Comparison of ENCODE assay signal across 8 cellular contexts in the genomic region with DNA sequence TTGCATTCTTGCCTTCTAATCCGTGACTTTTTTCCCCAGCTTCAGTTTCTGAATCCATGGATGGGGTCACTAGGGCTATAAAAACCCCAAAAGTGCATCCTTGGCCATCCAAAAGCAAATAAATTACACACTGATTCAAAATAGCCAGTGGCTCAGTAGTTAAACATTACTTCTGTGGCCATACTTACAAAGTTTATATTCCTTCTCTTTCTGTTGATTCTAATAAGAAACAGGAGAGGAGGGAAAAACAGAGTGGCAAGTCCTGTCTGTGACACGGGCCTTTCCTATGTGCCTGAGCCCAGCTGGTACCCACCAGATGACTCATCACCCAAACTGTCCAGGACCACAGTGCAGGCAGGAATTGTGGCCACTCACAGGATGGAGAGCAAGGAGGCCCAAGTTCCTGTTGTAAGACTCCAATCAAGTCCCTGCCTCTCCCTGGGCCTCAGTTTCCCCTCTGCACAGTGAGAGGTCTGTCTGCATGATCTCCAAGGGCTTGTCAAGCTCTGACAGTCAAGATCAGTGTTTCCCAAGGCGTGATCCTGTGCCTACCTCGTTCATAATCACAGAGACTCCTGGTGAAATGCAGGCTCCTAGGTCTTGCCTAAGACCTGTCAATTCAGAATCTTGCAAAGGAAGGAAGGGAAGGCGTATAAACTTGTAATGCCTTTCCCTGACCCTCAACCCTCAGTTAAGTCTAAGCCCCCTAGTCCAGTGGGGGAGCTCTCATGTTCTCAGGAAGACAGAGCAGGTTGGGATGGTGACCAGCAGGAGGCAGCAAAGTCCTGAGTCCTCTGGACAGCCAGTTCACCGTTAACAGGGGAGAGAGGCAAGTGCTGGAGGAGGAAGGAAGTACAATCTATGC. TPM values are rescaled to one million over a fixed set of nuclear protein-coding genes. Genes with fewer than 3 reads are reported as not detected.
DNase-seq lines count a peak whose midpoint lies in the region; ATAC-seq, FAIRE-seq and TF ChIP-seq lines count a peak whose summit lies in the region.

No MANE protein-coding gene starts in this region.

- peak in 10 of 14 donors; percentile 12 to 61 (median 37) for DNase-seq in C1 segment of cervical spinal cord (lab: John Stamatoyannopoulos, UW)
- peak; percentile 76 for DNase-seq in GM19239 (ENCODE audit: insufficient read length, low spot score)
- peak; percentile 78 for DNase-seq in RPMI8226
- peak; percentile 55 for DNase-seq in activated T-helper 2 cell treated with anti-CD3 and anti-CD28 coated beads, Interferon-gamma antibody, Interleukin-2, Interleukin-4, amounts not matched to agents 10 μg/mL and 5 μg/mL and 100 μg/mL, durations not matched to agents 14 hours and 24 hours and 36 hours (ENCODE audit: low spot score)
- peak in 1 of 2 donors; percentile 30 for DNase-seq in foreskin keratinocyte
- DNase-seq in omental fat pad (ENCODE audit: low spot score), result peak; percentile 69
- peak; percentile 85 to 86 for DNase-seq in thyroid gland

- no peaks in the 10 kb centered on the region for H3K27me3 Mint-ChIP-seq in activated T-helper 2 cell treated with anti-CD3 and anti-CD28 coated beads, Interferon-gamma antibody, Interleukin-2, Interleukin-4, amounts not matched to agents 10 μg/mL and 5 μg/mL and 100 μg/mL, durations not matched to agents 14 hours and 24 hours and 36 hours (ENCODE audit: low read depth)

- no peaks in the 10 kb centered on the region for H3K4me1 ChIP-seq in foreskin keratinocyte
- H3K4me1 ChIP-seq in thyroid gland, result peaks cover 7 to 35% of the 10 kb centered on the region in 2 donors

- H3K27ac ChIP-seq in foreskin keratinocyte (no peak overlapping the region), thyroid gland (peak overlapping the region in 1 of 3 donors; percentile 62)

- H3K36me3 ChIP-seq in thyroid gland, result peaks cover 28 to 30% of the 10 kb centered on the region in 2 donors

- TF ChIP-seq POLR2A in thyroid gland (IDR thresholded peaks at IDR 0.05), result peak in 1 of 2 donors; percentile 31

- peak overlapping the region; percentile 34 for H3K27ac Mint-ChIP-seq in activated T-helper 2 cell treated with anti-CD3 and anti-CD28 coated beads, Interferon-gamma antibody, Interleukin-2, Interleukin-4, amounts not matched to agents 10 μg/mL and 5 μg/mL and 100 μg/mL, durations not matched to agents 14 hours and 24 hours and 36 hours

- no peaks in the 10 kb centered on the region for H3K9me3 Mint-ChIP-seq in activated T-helper 2 cell treated with anti-CD3 and anti-CD28 coated beads, Interferon-gamma antibody, Interleukin-2, Interleukin-4, amounts not matched to agents 10 μg/mL and 5 μg/mL and 100 μg/mL, durations not matched to agents 14 hours and 24 hours and 36 hours

- H3K36me3 Mint-ChIP-seq in activated T-helper 2 cell treated with anti-CD3 and anti-CD28 coated beads, Interferon-gamma antibody, Interleukin-2, Interleukin-4, amounts not matched to agents 10 μg/mL and 5 μg/mL and 100 μg/mL, durations not matched to agents 14 hours and 24 hours and 36 hours (ENCODE audit: low read depth), result peaks cover 96% of the 10 kb centered on the region

- H3K27me3 ChIP-seq in foreskin keratinocyte (no peaks in the 10 kb centered on the region), thyroid gland (no peaks in the 10 kb centered on the region)

- ATAC-seq in HG03442 (IDR thresholded peaks at IDR 0.05; ENCODE audit: unreplicated experiment), result peak; percentile 48
- peak; percentile 57 for ATAC-seq in foreskin keratinocyte
- peak; percentile 67 for ATAC-seq in omental fat pad (ENCODE audit: low FRiP score)

- no peaks in the 10 kb centered on the region for H3K9me3 ChIP-seq in thyroid gland

- H3K4me3 Mint-ChIP-seq in activated T-helper 2 cell treated with anti-CD3 and anti-CD28 coated beads, Interferon-gamma antibody, Interleukin-2, Interleukin-4, amounts not matched to agents 10 μg/mL and 5 μg/mL and 100 μg/mL, durations not matched to agents 14 hours and 24 hours and 36 hours (ENCODE audit: low read depth), result no peak overlapping the region

- FAIRE-seq in GM19239 (lab: Jason Lieb, UNC), result peak; percentile 92

- 71 to 76% methylated on average over 6 of the region's 6 CpGs for WGBS in thyroid gland, 2 donors

- H3K4me1 Mint-ChIP-seq in activated T-helper 2 cell treated with anti-CD3 and anti-CD28 coated beads, Interferon-gamma antibody, Interleukin-2, Interleukin-4, amounts not matched to agents 10 μg/mL and 5 μg/mL and 100 μg/mL, durations not matched to agents 14 hours and 24 hours and 36 hours (ENCODE audit: low read depth), result peaks cover 15% of the 10 kb centered on the region

- TF ChIP-seq CTCF in foreskin keratinocyte (conservative IDR thresholded peaks at IDR 0.05) (peak; percentile 82), omental fat pad (IDR thresholded peaks at IDR 0.05) (peak in 1 of 3 donors; percentile 60), thyroid gland (IDR thresholded peaks at IDR 0.05) (peak; percentile 57 to 92 (median 83))

- no peak overlapping the region for H3K4me3 ChIP-seq in thyroid gland (replicated peaks in 1 of 3)

- intact Hi-C loops in activated T-helper 2 cell treated with anti-CD3 and anti-CD28 coated beads, Interferon-gamma antibody, Interleukin-2, Interleukin-4, amounts not matched to agents 10 μg/mL and 5 μg/mL and 100 μg/mL, durations not matched to agents 14 hours and 24 hours and 36 hours (cut with micrococcal nuclease), result loop anchor here (1.0 to 2.0 kb wide), 3 partner anchors 36 to 113 kb away; no protein-coding TSS in a partner anchor
- intact Hi-C loops in thyroid gland (cut with DNase I), result loop anchor here (2.0 to 5.0 kb wide), 2 partner anchors 68 to 116 kb away; no protein-coding TSS in a partner anchor

RNA-seq across cellular contexts. Expression of a gene that starts 29.5 kb away (rescaled TPM):
- 473 and 477 TPM in 2 replicates for total RNA-seq in activated T-helper 2 cell treated with anti-CD3 and anti-CD28 coated beads, Interferon-gamma antibody, Interleukin-2, Interleukin-4, amounts not matched to agents 10 μg/mL and 5 μg/mL and 100 μg/mL, durations not matched to agents 14 hours and 24 hours and 36 hours
- 128 and 133 TPM in 2 replicates for total RNA-seq in foreskin keratinocyte
- 96.5 and 98.1 TPM in 2 replicates for polyA plus RNA-seq in foreskin keratinocyte
- 100 to 1,000 TPM in 3 of 4 donors, 10 to 100 TPM in 1; 96.7 to 189 (median 149) TPM for total RNA-seq in omental fat pad
- 100 to 1,000 TPM in 1 of 4 donors, 10 to 100 TPM in 3; 74.4 to 115 (median 94.7) TPM for total RNA-seq in thyroid gland

RNA-seq across cellular contexts. Expression of a gene that starts 30.9 kb away (rescaled TPM):
- 0.46 TPM in 1 of 2 replicates, not detected in the other for total RNA-seq in activated T-helper 2 cell treated with anti-CD3 and anti-CD28 coated beads, Interferon-gamma antibody, Interleukin-2, Interleukin-4, amounts not matched to agents 10 μg/mL and 5 μg/mL and 100 μg/mL, durations not matched to agents 14 hours and 24 hours and 36 hours
- total RNA-seq in foreskin keratinocyte (6.9 and 13.2 TPM in 2 replicates), omental fat pad (over 10,000 TPM in 1 of 4 donors, 1,000 to 10,000 TPM in 3; 5,296 to 11,485 (median 6,898) TPM), thyroid gland (over 10,000 TPM in 1 of 4 donors, 1,000 to 10,000 TPM in 3; 2,730 to 12,549 (median 7,201) TPM)
- 12.7 and 26.6 TPM in 2 replicates for polyA plus RNA-seq in foreskin keratinocyte

Comparison
In these comparisons a context has a peak if more than half of its experiments do, and no peak if none do; other contexts are left out.
1. RNA of a gene that starts 30.9 kb away (total RNA-seq): 2,730 to 12,549 TPM in thyroid gland and 5,296 to 11,485 TPM in omental fat pad; 6.9 to 13.2 TPM in foreskin keratinocyte and 0.46 TPM in activated T-helper 2 cell treated with anti-CD3 and anti-CD28 coated beads, Interferon-gamma antibody, Interleukin-2, Interleukin-4, amounts not matched to agents 10 μg/mL and 5 μg/mL and 100 μg/mL, durations not matched to agents 14 hours and 24 hours and 36 hours; every median in the first group is over 100 times any median in the second.
2. Peak in every context shown above with its lines, with median percentiles within 50 percentile points of each other: ATAC-seq.